ENCODE assay signal across 8 cellular contexts in genomic region chr12:49264873-49265792, GRCh38. TPM values are rescaled to one million over a fixed set of nuclear protein-coding genes. Genes with fewer than 3 reads are reported as not detected.
A peak's percentile ranks its signal among the peaks of the same experiment; 100 is the strongest.
DNase-seq lines count a peak whose midpoint lies in the region; ATAC-seq, FAIRE-seq and TF ChIP-seq lines count a peak whose summit lies in the region.

Gene TUBA1C, plus strand, starts transcription at chr12:49265082. Its CDS starts 100 bp downstream, at chr12:49265182.

- no peaks in the 10 kb centered on the region for H3K9me3 ChIP-seq in fibroblast of lung (ENCODE audit: control insufficient read depth, insufficient read depth, low read depth, low read length)

- FAIRE-seq in RCC 7860 (lab: Jason Lieb, UNC): peak; percentile 65

- peak within 1 kb of the TSS; percentile 100 for H3K27ac Mint-ChIP-seq in activated T-helper 1 cell treated with anti-CD3 and anti-CD28 coated beads, Interleukin-12 subunit alpha, Interleukin-12 subunit beta, Interleukin-2, Interleukin-4 antibody, amounts not matched to agents 30 ng/mL and 10 ng/mL and 1 ng/mL, durations not matched to agents 14 hours and 24 hours and 36 hours
- H3K27ac Mint-ChIP-seq in naive thymus-derived CD8-positive, alpha-beta T cell: peak within 1 kb of the TSS; percentile 73 to 96 (median 90)
- H3K27ac Mint-ChIP-seq in stimulated activated naive B cell treated with anti-CD40 and anti-IgM and Interleukin-4, amounts not matched to agents 10 μg/mL and 1 μg/mL and 100 μg/mL, for 72 hours: peak within 1 kb of the TSS; percentile 97

- peaks cover 56% of the 10 kb centered on the region for H3K79me2 ChIP-seq in fibroblast of lung (ENCODE audit: control insufficient read depth, insufficient read depth, low read length)

- TF ChIP-seq CTCF in fibroblast of lung (conservative IDR thresholded peaks at IDR 0.05 in 1 of 2, IDR thresholded peaks at IDR 0.05 in 1 of 2; ENCODE audit: low read depth in 1 of 2, low read length in 2 of 2): peak in 1 of 2 donors; percentile 1

- H3K9me3 Mint-ChIP-seq in activated T-helper 1 cell treated with anti-CD3 and anti-CD28 coated beads, Interleukin-12 subunit alpha, Interleukin-12 subunit beta, Interleukin-2, Interleukin-4 antibody, amounts not matched to agents 30 ng/mL and 10 ng/mL and 1 ng/mL, durations not matched to agents 14 hours and 24 hours and 36 hours: no peaks in the 10 kb centered on the region
- H3K9me3 Mint-ChIP-seq in naive thymus-derived CD8-positive, alpha-beta T cell: no peaks in the 10 kb centered on the region
- peaks cover 0 to 4% of the 10 kb centered on the region in 2 donors for H3K9me3 Mint-ChIP-seq in stimulated activated naive B cell treated with anti-CD40 and anti-IgM and Interleukin-4, amounts not matched to agents 10 μg/mL and 1 μg/mL and 100 μg/mL, for 72 hours

- peak within 1 kb of the TSS; percentile 59 for H2AFZ ChIP-seq in fibroblast of lung (ENCODE audit: low read length)

- H3K4me1 ChIP-seq in fibroblast of lung (ENCODE audit: control insufficient read depth, extremely low read depth, insufficient read depth, low read length): peaks cover 22% of the 10 kb centered on the region

- H3K4me3 Mint-ChIP-seq in activated T-helper 1 cell treated with anti-CD3 and anti-CD28 coated beads, Interleukin-12 subunit alpha, Interleukin-12 subunit beta, Interleukin-2, Interleukin-4 antibody, amounts not matched to agents 30 ng/mL and 10 ng/mL and 1 ng/mL, durations not matched to agents 14 hours and 24 hours and 36 hours: peak within 1 kb of the TSS; percentile 99
- H3K4me3 Mint-ChIP-seq in naive thymus-derived CD8-positive, alpha-beta T cell: peak within 1 kb of the TSS; percentile 82 to 95 (median 92)
- H3K4me3 Mint-ChIP-seq in stimulated activated naive B cell treated with anti-CD40 and anti-IgM and Interleukin-4, amounts not matched to agents 10 μg/mL and 1 μg/mL and 100 μg/mL, for 72 hours: peak within 1 kb of the TSS; percentile 91 to 94

- H3K4me3 ChIP-seq in fibroblast of lung (replicated peaks in 1 of 4; ENCODE audit: control extremely low read depth in 1 of 4, insufficient read depth in 1 of 4, low read depth in 3 of 4, low read length in 4 of 4): peak within 1 kb of the TSS; percentile 87 to 99 (median 94)

- peak within 1 kb of the TSS; percentile 97 for H3K9ac ChIP-seq in fibroblast of lung (ENCODE audit: insufficient read depth, low read length)

- peaks cover 40% of the 10 kb centered on the region for H3K4me1 Mint-ChIP-seq in activated T-helper 1 cell treated with anti-CD3 and anti-CD28 coated beads, Interleukin-12 subunit alpha, Interleukin-12 subunit beta, Interleukin-2, Interleukin-4 antibody, amounts not matched to agents 30 ng/mL and 10 ng/mL and 1 ng/mL, durations not matched to agents 14 hours and 24 hours and 36 hours (ENCODE audit: low read depth)
- peaks cover 5 to 36% (median 20%) of the 10 kb centered on the region in 4 donors for H3K4me1 Mint-ChIP-seq in naive thymus-derived CD8-positive, alpha-beta T cell
- H3K4me1 Mint-ChIP-seq in stimulated activated naive B cell treated with anti-CD40 and anti-IgM and Interleukin-4, amounts not matched to agents 10 μg/mL and 1 μg/mL and 100 μg/mL, for 72 hours: peaks cover 13 to 46% of the 10 kb centered on the region in 2 donors

- intact Hi-C loops in activated T-helper 1 cell treated with anti-CD3 and anti-CD28 coated beads, Interleukin-12 subunit alpha, Interleukin-12 subunit beta, Interleukin-2, Interleukin-4 antibody, amounts not matched to agents 30 ng/mL and 10 ng/mL and 1 ng/mL, durations not matched to agents 14 hours and 24 hours and 36 hours (cut with micrococcal nuclease): loop anchor here (1.0 to 10.0 kb wide), 9 partner anchors 31 to 1140 kb away; partner anchors contain the start of genes DDX23, LARP4, MCRS1 and PRKAG1

- H3K4me2 ChIP-seq in fibroblast of lung (ENCODE audit: extremely low read depth, insufficient read depth, low read length): peak within 1 kb of the TSS; percentile 93

- peaks cover 24% of the 10 kb centered on the region for H3K36me3 Mint-ChIP-seq in activated T-helper 1 cell treated with anti-CD3 and anti-CD28 coated beads, Interleukin-12 subunit alpha, Interleukin-12 subunit beta, Interleukin-2, Interleukin-4 antibody, amounts not matched to agents 30 ng/mL and 10 ng/mL and 1 ng/mL, durations not matched to agents 14 hours and 24 hours and 36 hours (ENCODE audit: low read depth)
- H3K36me3 Mint-ChIP-seq in naive thymus-derived CD8-positive, alpha-beta T cell: peaks cover 0 to 15% (median 3%) of the 10 kb centered on the region in 3 donors
- peaks cover 8 to 32% of the 10 kb centered on the region in 2 donors for H3K36me3 Mint-ChIP-seq in stimulated activated naive B cell treated with anti-CD40 and anti-IgM and Interleukin-4, amounts not matched to agents 10 μg/mL and 1 μg/mL and 100 μg/mL, for 72 hours

- DNase-seq in DMS53 (lab: John Stamatoyannopoulos, UW): peak; percentile 97
- peak; percentile 86 for DNase-seq in KG1 (lab: John Stamatoyannopoulos, UW)
- DNase-seq in RCC 7860 (ENCODE audit: low spot score): peak; percentile 94
- DNase-seq in activated T-helper 1 cell treated with anti-CD3 and anti-CD28 coated beads, Interleukin-12 subunit alpha, Interleukin-12 subunit beta, Interleukin-2, Interleukin-4 antibody, amounts not matched to agents 30 ng/mL and 10 ng/mL and 1 ng/mL, durations not matched to agents 14 hours and 24 hours and 36 hours (ENCODE audit: low spot score): peak; percentile 92
- peak; percentile 94 for DNase-seq in fibroblast of lung (ENCODE audit: low read depth in 2 of 2)
- peak; percentile 68 to 89 (median 82) for DNase-seq in naive thymus-derived CD8-positive, alpha-beta T cell
- DNase-seq in stimulated activated naive B cell treated with anti-CD40 and anti-IgM and Interleukin-4, amounts not matched to agents 10 μg/mL and 1 μg/mL and 100 μg/mL, for 72 hours: peak; percentile 92

- POLR2A ChIA-PET in naive thymus-derived CD8-positive, alpha-beta T cell (lab: Charles Lee): interaction anchor here (0.6 to 1.5 kb wide), 12 partner anchors 10 to 1223 kb away, joined by 3 to 8 read pairs (median 3); partner anchors contain the start of genes MCRS1, TUBA1A and TUBA1B

- peaks cover 4% of the 10 kb centered on the region for H4K20me1 ChIP-seq in fibroblast of lung (ENCODE audit: control insufficient read depth, extremely low read depth, insufficient read depth, low read length)

- no peaks in the 10 kb centered on the region for H3K27me3 Mint-ChIP-seq in activated T-helper 1 cell treated with anti-CD3 and anti-CD28 coated beads, Interleukin-12 subunit alpha, Interleukin-12 subunit beta, Interleukin-2, Interleukin-4 antibody, amounts not matched to agents 30 ng/mL and 10 ng/mL and 1 ng/mL, durations not matched to agents 14 hours and 24 hours and 36 hours (ENCODE audit: insufficient read depth)
- no peaks in the 10 kb centered on the region for H3K27me3 Mint-ChIP-seq in naive thymus-derived CD8-positive, alpha-beta T cell
- no peaks in the 10 kb centered on the region for H3K27me3 Mint-ChIP-seq in stimulated activated naive B cell treated with anti-CD40 and anti-IgM and Interleukin-4, amounts not matched to agents 10 μg/mL and 1 μg/mL and 100 μg/mL, for 72 hours

- H3K36me3 ChIP-seq in fibroblast of lung (ENCODE audit: control insufficient read depth, insufficient read depth, low read length): peaks cover 10% of the 10 kb centered on the region

- H3K27me3 ChIP-seq in fibroblast of lung (ENCODE audit: control insufficient read depth, insufficient read depth, low read length): no peaks in the 10 kb centered on the region

- ATAC-seq in GM21723 (IDR thresholded peaks at IDR 0.05; ENCODE audit: unreplicated experiment): peak; percentile 81
- ATAC-seq in naive thymus-derived CD8-positive, alpha-beta T cell: peak; percentile 88 to 89
- peak; percentile 90 to 94 for ATAC-seq in stimulated activated naive B cell treated with anti-CD40 and anti-IgM and Interleukin-4, amounts not matched to agents 10 μg/mL and 1 μg/mL and 100 μg/mL, for 72 hours (replicated peaks)

- H3K27ac ChIP-seq in fibroblast of lung (ENCODE audit: insufficient read depth, low read length): peak within 1 kb of the TSS; percentile 98

RNA-seq across cellular contexts. Expression of gene TUBA1C, which starts in this region (rescaled TPM):
- total RNA-seq in activated T-helper 1 cell treated with anti-CD3 and anti-CD28 coated beads, Interleukin-12 subunit alpha, Interleukin-12 subunit beta, Interleukin-2, Interleukin-4 antibody, amounts not matched to agents 30 ng/mL and 10 ng/mL and 1 ng/mL, durations not matched to agents 14 hours and 24 hours and 36 hours: 261 and 270 TPM in 2 replicates
- total RNA-seq in fibroblast of lung: 121 and 164 TPM in 2 replicates
- polyA plus RNA-seq in fibroblast of lung: 1,111 and 2,663 TPM in 2 replicates
- 412 and 839 TPM in 2 replicates for polyA plus RNA-seq in fibroblast of lung (2012)
- polyA minus RNA-seq in fibroblast of lung (ENCODE audit: low replicate concordance): 1,833 and 3,318 TPM in 2 replicates
- 10 to 100 TPM; 22.7 to 23.5 TPM for total RNA-seq in naive thymus-derived CD8-positive, alpha-beta T cell
- 10 to 100 TPM; 17.5 to 25.4 (median 24.3) TPM for polyA plus RNA-seq in naive thymus-derived CD8-positive, alpha-beta T cell

Comparison
In these comparisons a context has a peak if more than half of its experiments do, and no peak if none do; other contexts are left out.
1. Peak in every context shown above with its lines: DNase-seq, ATAC-seq, H3K4me3 ChIP-seq and H3K27ac ChIP-seq.
2. RNA of gene TUBA1C (polyA plus RNA-seq): 412 to 2,663 TPM in fibroblast of lung; 17.5 to 25.4 TPM in naive thymus-derived CD8-positive, alpha-beta T cell; every median in the first group is over 10 times any median in the second.